ENCODE assay signal across 21 cellular contexts in the genomic region with DNA sequence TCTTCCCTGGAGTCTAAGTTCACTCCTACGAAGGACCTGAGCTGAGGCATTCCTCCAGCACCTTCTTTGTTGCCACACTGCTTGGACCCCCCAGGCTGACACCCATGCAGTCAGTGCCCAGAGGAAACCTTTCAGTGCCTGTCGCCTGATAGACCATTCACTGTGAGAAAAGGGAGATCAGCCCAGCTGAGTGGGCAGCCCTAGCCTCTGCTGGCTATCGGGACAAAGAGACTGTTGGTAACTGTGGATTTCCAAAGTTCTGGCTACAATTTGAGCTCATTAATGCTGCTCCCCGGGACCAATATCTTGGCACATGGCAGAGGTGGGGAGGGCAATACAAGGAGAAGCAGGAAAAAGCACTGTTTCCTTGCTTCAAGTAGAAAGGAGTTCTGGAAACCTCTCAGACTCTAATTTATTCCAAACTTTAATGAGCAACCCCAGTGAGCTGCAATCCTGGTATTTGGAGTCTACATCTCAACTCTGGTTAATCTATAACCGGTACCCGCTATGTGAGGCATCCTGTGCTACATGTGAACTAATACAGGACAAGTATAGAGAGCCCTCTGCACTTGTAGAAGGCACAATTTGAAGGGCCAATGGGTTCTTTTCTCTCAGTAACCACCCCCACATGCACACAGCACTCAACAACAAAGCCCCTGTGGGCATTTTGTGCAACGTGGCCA.
"Had no signal": no experiment of that assay in that cellular context is flagged by ENCODE, and none has a peak within 500 bp of the region (broad histone marks: within the 10 kb centered on the region; RNA-seq: fewer than 3 reads in every experiment).

No MANE protein-coding gene starts in this region.

- H3K9me3 Mint-ChIP-seq: endodermal cell; nephron progenitor cell; stimulated activated effector memory CD8-positive, alpha-beta T cell treated with anti-CD3 and anti-CD28 coated beads, Interleukin-12 subunit alpha, Interleukin-12 subunit beta, amount 100 ng/mL, for 72 hours had no signal

- ATAC-seq: left lung; lower lobe of right lung; right cardiac atrium; stimulated activated effector memory CD8-positive, alpha-beta T cell treated with anti-CD3 and anti-CD28 coated beads, Interleukin-12 subunit alpha, Interleukin-12 subunit beta, amount 100 ng/mL, for 72 hours; stimulated activated naive CD8-positive, alpha-beta T cell treated with anti-CD3 and anti-CD28 coated beads, Interleukin-15, Interleukin-2, amounts not matched to agents 100 U/mL and 50 U/mL, for 24 hours had no signal

- H3K4me1 ChIP-seq: left lung, lower lobe of right lung, upper lobe of left lung had no signal

- H3K27ac ChIP-seq: hepatocyte, left lung, lower lobe of right lung, upper lobe of left lung, uterus had no signal

- H3K9me3 ChIP-seq: left lung, lower lobe of right lung, tibial artery, upper lobe of left lung, uterus had no signal

- H3K36me3 ChIP-seq: left lung, lower lobe of right lung, tibial artery, upper lobe of left lung, uterus had no signal

- H3K4me3 Mint-ChIP-seq: endodermal cell; naive B cell; nephron progenitor cell; stimulated activated effector memory CD8-positive, alpha-beta T cell treated with anti-CD3 and anti-CD28 coated beads, Interleukin-12 subunit alpha, Interleukin-12 subunit beta, amount 100 ng/mL, for 72 hours had no signal

- H3K4me1 Mint-ChIP-seq: naive B cell; stimulated activated effector memory CD8-positive, alpha-beta T cell treated with anti-CD3 and anti-CD28 coated beads, Interleukin-12 subunit alpha, Interleukin-12 subunit beta, amount 100 ng/mL, for 72 hours had no signal

- H3K36me3 Mint-ChIP-seq: naive B cell; stimulated activated effector memory CD8-positive, alpha-beta T cell treated with anti-CD3 and anti-CD28 coated beads, Interleukin-12 subunit alpha, Interleukin-12 subunit beta, amount 100 ng/mL, for 72 hours had no signal

- H3K27ac Mint-ChIP-seq: endodermal cell; naive B cell; nephron progenitor cell; stimulated activated effector memory CD8-positive, alpha-beta T cell treated with anti-CD3 and anti-CD28 coated beads, Interleukin-12 subunit alpha, Interleukin-12 subunit beta, amount 100 ng/mL, for 72 hours had no signal

- H3K4me3 ChIP-seq: hepatocyte, left lung, lower lobe of right lung, tibial artery, upper lobe of left lung, uterus had no signal

- H3K27me3 ChIP-seq: hepatocyte, tibial artery, upper lobe of left lung, uterus had no signal

- DNase-seq: dermis blood vessel endothelial cell; effector CD4-positive, alpha-beta T cell; endodermal cell; erythroblast; foreskin melanocyte; left lung; lower lobe of right lung; mesenchymal stem cell; midbrain; naive B cell; nephron progenitor cell; posterior cingulate gyrus; right cardiac atrium; stimulated activated CD4-positive, alpha-beta T cell treated with anti-CD3 and anti-CD28 coated beads, Interleukin-4, amount 100 ng/mL, for 1 hour; stimulated activated CD8-positive, alpha-beta memory T cell treated with anti-CD3 and anti-CD28 coated beads, Interleukin-4, amount 100 ng/mL, for 48 hours; stimulated activated naive CD8-positive, alpha-beta T cell treated with anti-CD3 and anti-CD28 coated beads, Interleukin-15, Interleukin-2, amounts not matched to agents 100 U/mL and 50 U/mL, for 24 hours; tibial artery; upper lobe of left lung; uterus had no signal
